ENCODE assay signal across 1 cellular context in genomic region chr12:123720141-123720814, GRCh38.
TF ChIP-seq lines count a peak whose summit lies in the region.

No MANE protein-coding gene starts in this region.

TF ChIP-seq in GM23338, 12 proteins besides CTCF, POLR2A, EP300 and RAD21 (continued from another document):
- no peak for TF ChIP-seq ZNF462 (CRISPR knock-in tag; IDR thresholded peaks at IDR 0.05)
- no peak for TF ChIP-seq ETS1 (IDR thresholded peaks at IDR 0.05)
- TF ChIP-seq ZNF114 (CRISPR knock-in tag; IDR thresholded peaks at IDR 0.05) = no peak
